In genomic region chr21:42535602-42536171, GRCh38 we compare ENCODE assay signal across 1 cellular context.
A peak's percentile ranks its signal among the peaks of the same experiment; 100 is the strongest.
TF ChIP-seq lines count a peak whose summit lies in the region.

No MANE protein-coding gene starts in this region.

TF ChIP-seq in GM12878, 131 proteins besides CTCF, POLR2A, EP300 and RAD21:
- TF ChIP-seq CHD2 (IDR thresholded peaks at IDR 0.05; ENCODE audit: borderline replicate concordance, low read depth, low read length) = peak; percentile 63; the same call in 1 of the 2 replicates
- no peak for TF ChIP-seq RBBP5 (conservative IDR thresholded peaks at IDR 0.05)
- no peak for TF ChIP-seq HCFC1 (IDR thresholded peaks at IDR 0.05; ENCODE audit: low read length)
- TF ChIP-seq SIX5 (IDR thresholded peaks at IDR 0.05; ENCODE audit: low read depth, low read length, severe bottlenecking) = no peak
- TF ChIP-seq, protein P1, sequence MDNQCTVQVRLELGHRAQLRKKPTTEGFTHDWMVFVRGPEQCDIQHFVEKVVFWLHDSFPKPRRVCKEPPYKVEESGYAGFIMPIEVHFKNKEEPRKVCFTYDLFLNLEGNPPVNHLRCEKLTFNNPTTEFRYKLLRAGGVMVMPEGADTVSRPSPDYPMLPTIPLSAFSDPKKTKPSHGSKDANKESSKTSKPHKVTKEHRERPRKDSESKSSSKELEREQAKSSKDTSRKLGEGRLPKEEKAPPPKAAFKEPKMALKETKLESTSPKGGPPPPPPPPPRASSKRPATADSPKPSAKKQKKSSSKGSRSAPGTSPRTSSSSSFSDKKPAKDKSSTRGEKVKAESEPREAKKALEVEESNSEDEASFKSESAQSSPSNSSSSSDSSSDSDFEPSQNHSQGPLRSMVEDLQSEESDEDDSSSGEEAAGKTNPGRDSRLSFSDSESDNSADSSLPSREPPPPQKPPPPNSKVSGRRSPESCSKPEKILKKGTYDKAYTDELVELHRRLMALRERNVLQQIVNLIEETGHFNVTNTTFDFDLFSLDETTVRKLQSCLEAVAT (IDR thresholded peaks at IDR 0.05) = peak; percentile 76
- no peak for TF ChIP-seq CREB1 (IDR thresholded peaks at IDR 0.05; ENCODE audit: low read depth)
- TF ChIP-seq SUPT20H (IDR thresholded peaks at IDR 0.05; ENCODE audit: borderline replicate concordance, control insufficient read depth, low read depth, low read length) = no peak
- peak; percentile 3; the same call in 1 of the 2 replicates for TF ChIP-seq DPF2 (IDR thresholded peaks at IDR 0.05)
- TF ChIP-seq MYB (IDR thresholded peaks at IDR 0.05; ENCODE audit: borderline replicate concordance, low read depth, low read length) = peak; percentile 88; the same call in 1 of the 2 replicates
- TF ChIP-seq ZNF687 (IDR thresholded peaks at IDR 0.05) = peak; percentile 73; the same call in 1 of the 2 replicates
- 0 out of 2 replicates have a peak, but pooled peaks have one; percentile 8 for TF ChIP-seq ZNF207 (IDR thresholded peaks at IDR 0.05; ENCODE audit: borderline replicate concordance)
- TF ChIP-seq MEF2A (IDR thresholded peaks at IDR 0.05; ENCODE audit: insufficient read depth, low read depth, low read length) = 0 out of 2 replicates have a peak, but pooled peaks have one; percentile 6
- peak; percentile 38 for TF ChIP-seq MTA2 (IDR thresholded peaks at IDR 0.05; ENCODE audit: low read depth)
- peak; percentile 32; the same call in 1 of the 3 replicates for TF ChIP-seq POU2F2 (IDR thresholded peaks at IDR 0.05; ENCODE audit: borderline replicate concordance, low read depth, low read length)
- TF ChIP-seq, protein P2, sequence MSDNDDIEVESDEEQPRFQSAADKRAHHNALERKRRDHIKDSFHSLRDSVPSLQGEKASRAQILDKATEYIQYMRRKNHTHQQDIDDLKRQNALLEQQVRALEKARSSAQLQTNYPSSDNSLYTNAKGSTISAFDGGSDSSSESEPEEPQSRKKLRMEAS (IDR thresholded peaks at IDR 0.05; ENCODE audit: low read depth, low read length) = 0 out of 2 replicates have a peak, but pooled peaks have one; percentile 17
- no peak for TF ChIP-seq JUNB (IDR thresholded peaks at IDR 0.05)
- TF ChIP-seq NR2F1 (conservative IDR thresholded peaks at IDR 0.05) = 0 out of 2 replicates have a peak, but pooled peaks have one; percentile 44
- TF ChIP-seq IKZF1 (conservative IDR thresholded peaks at IDR 0.05) = peak; percentile 49
- TF ChIP-seq YY1 (IDR thresholded peaks at IDR 0.05; ENCODE audit: low read depth, low read length) = 0 out of 2 replicates have a peak, but pooled peaks have one; percentile 12
- TF ChIP-seq RCOR1 (conservative IDR thresholded peaks at IDR 0.05; ENCODE audit: low read depth, low read length) = 0 out of 2 replicates have a peak, but pooled peaks have one; percentile 68
- TF ChIP-seq KAT2A (conservative IDR thresholded peaks at IDR 0.05; ENCODE audit: control insufficient read depth, low read depth, low read length) = no peak
- TF ChIP-seq TAF1 (IDR thresholded peaks at IDR 0.05; ENCODE audit: borderline replicate concordance, low read depth, low read length) = no peak
- TF ChIP-seq ZZZ3 (IDR thresholded peaks at IDR 0.05; ENCODE audit: control insufficient read depth, insufficient read length, low read depth) = no peak
- peak; percentile 37; the same call in 1 of the 2 replicates for TF ChIP-seq CREM (IDR thresholded peaks at IDR 0.05; ENCODE audit: low read depth)
- TF ChIP-seq EED (IDR thresholded peaks at IDR 0.05; ENCODE audit: low read depth) = peak; percentile 94
- peak; percentile 99 for TF ChIP-seq SMARCA5 (IDR thresholded peaks at IDR 0.05)
- peak; percentile 72 for TF ChIP-seq RELB (IDR thresholded peaks at IDR 0.05; ENCODE audit: low read depth)
- 0 out of 2 replicates have a peak, but pooled peaks have one; percentile 75 for TF ChIP-seq CHD1 (IDR thresholded peaks at IDR 0.05; ENCODE audit: low read depth, low read length)
- peak; percentile 37 for TF ChIP-seq SP1 (IDR thresholded peaks at IDR 0.05; ENCODE audit: low read depth, low read length)
- TF ChIP-seq FOXK2 (IDR thresholded peaks at IDR 0.05) = no peak
- TF ChIP-seq PAX5 (IDR thresholded peaks at IDR 0.05; ENCODE audit: borderline replicate concordance, low read depth, low read length) = peak; percentile 100
- TF ChIP-seq NBN (IDR thresholded peaks at IDR 0.05) = 0 out of 2 replicates have a peak, but pooled peaks have one; percentile 30
- peak; percentile 59; the same call in 1 of the 2 replicates for TF ChIP-seq TBL1XR1 (IDR thresholded peaks at IDR 0.05; ENCODE audit: low read depth, low read length)
- TF ChIP-seq PAX8 (IDR thresholded peaks at IDR 0.05) = peak; percentile 94
- TF ChIP-seq BHLHE40 (IDR thresholded peaks at IDR 0.05; ENCODE audit: borderline replicate concordance in 1 of 2, low read depth in 2 of 2, low read length in 1 of 2) = peak; percentile 33 to 46; a peak in 2 of 4 replicates
- TF ChIP-seq CBFB (IDR thresholded peaks at IDR 0.05; ENCODE audit: low read depth) = no peak
- 0 out of 2 replicates have a peak, but pooled peaks have one; percentile 1 for TF ChIP-seq NRF1 (conservative IDR thresholded peaks at IDR 0.05; ENCODE audit: low read depth, low read length)
- peak; percentile 35 to 49; a peak in 2 of 4 replicates for TF ChIP-seq IKZF2 (IDR thresholded peaks at IDR 0.05)
- peak; percentile 43; the same call in 1 of the 2 replicates for TF ChIP-seq TCF12 (IDR thresholded peaks at IDR 0.05; ENCODE audit: low read depth, low read length)
- TF ChIP-seq FOS (IDR thresholded peaks at IDR 0.05; ENCODE audit: borderline replicate concordance, extremely low read depth, insufficient read length) = no peak
- TF ChIP-seq GABPA (IDR thresholded peaks at IDR 0.05; ENCODE audit: low read depth) = no peak
- TF ChIP-seq RELA (IDR thresholded peaks at IDR 0.05; ENCODE audit: borderline replicate concordance, partially characterized antibody) = peak; percentile 79
- no peak for TF ChIP-seq FOXM1 (IDR thresholded peaks at IDR 0.05; ENCODE audit: low read depth, low read length)
- TF ChIP-seq GATAD2B (conservative IDR thresholded peaks at IDR 0.05; ENCODE audit: low read depth) = 0 out of 2 replicates have a peak, but pooled peaks have one; percentile 16
- TF ChIP-seq, protein P3, sequence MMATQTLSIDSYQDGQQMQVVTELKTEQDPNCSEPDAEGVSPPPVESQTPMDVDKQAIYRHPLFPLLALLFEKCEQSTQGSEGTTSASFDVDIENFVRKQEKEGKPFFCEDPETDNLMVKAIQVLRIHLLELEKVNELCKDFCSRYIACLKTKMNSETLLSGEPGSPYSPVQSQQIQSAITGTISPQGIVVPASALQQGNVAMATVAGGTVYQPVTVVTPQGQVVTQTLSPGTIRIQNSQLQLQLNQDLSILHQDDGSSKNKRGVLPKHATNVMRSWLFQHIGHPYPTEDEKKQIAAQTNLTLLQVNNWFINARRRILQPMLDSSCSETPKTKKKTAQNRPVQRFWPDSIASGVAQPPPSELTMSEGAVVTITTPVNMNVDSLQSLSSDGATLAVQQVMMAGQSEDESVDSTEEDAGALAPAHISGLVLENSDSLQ (IDR thresholded peaks at IDR 0.05) = no peak
- no peak for TF ChIP-seq STAT1 (conservative IDR thresholded peaks at IDR 0.05)
- TF ChIP-seq SUZ12 (IDR thresholded peaks at IDR 0.05; ENCODE audit: unreplicated experiment) = no peak
- TF ChIP-seq CEBPB (IDR thresholded peaks at IDR 0.05; ENCODE audit: borderline replicate concordance in 1 of 2, low read depth in 2 of 2, low read length in 2 of 2) = 0 out of 4 replicates have a peak, but pooled peaks of 1 of the 2 experiments have one; percentile 3
- no peak for TF ChIP-seq BACH1 (IDR thresholded peaks at IDR 0.05; ENCODE audit: borderline replicate concordance)
- peak; percentile 42; the same call in 1 of the 2 replicates for TF ChIP-seq LARP7 (IDR thresholded peaks at IDR 0.05)
- no peak for TF ChIP-seq ZNF274 (IDR thresholded peaks at IDR 0.05; ENCODE audit: insufficient read depth, insufficient read length)
